ENCODE assay signal across 8 cellular contexts in genomic region chr1:34884961-34885360, GRCh38. TPM values are rescaled to one million over a fixed set of nuclear protein-coding genes. Genes with fewer than 3 reads are reported as not detected.
DNase-seq lines count a peak whose midpoint lies in the region; ATAC-seq and TF ChIP-seq lines count a peak whose summit lies in the region.

No MANE protein-coding gene starts in this region.

- intact Hi-C loops in breast epithelium (cut with DNase I; ENCODE audit: low total_unique reads), result no loop called here
- intact Hi-C loops in activated CD8-positive, alpha-beta T cell treated with anti-CD3 and anti-CD28 coated beads for 36 hours (cut with micrococcal nuclease), result no loop called here
- intact Hi-C loops in posterior vena cava (cut with DNase I), result no loop called here

- CTCF ChIA-PET in activated CD8-positive, alpha-beta T cell treated with anti-CD3 and anti-CD28 coated beads for 36 hours (lab: Charles Lee), result interaction anchor here (0.6 to 4.1 kb wide), 4 partner anchors 10 to 42 kb away, joined by 3 to 24 read pairs (median 4); partner anchors contain the start of gene SMIM12

- peaks cover 7 to 42% of the 10 kb centered on the region in 2 donors for H3K27me3 ChIP-seq in breast epithelium

- no peak overlapping the region for H3K27ac ChIP-seq in breast epithelium

- in situ Hi-C loops in T47D (cut with HindIII; ENCODE audit: low pct_unique_long_range_greater_than_20kb, low sequenced_read_pairs), result no loop called here

- no peak for TF ChIP-seq POLR2A in breast epithelium (IDR thresholded peaks at IDR 0.05)

- H3K4me3 ChIP-seq in breast epithelium, result peak overlapping the region in 1 of 3 donors; percentile 62

- peak; percentile 60 to 65 for DNase-seq in T47D (ENCODE audit: low read depth in 1 of 2, low spot score in 1 of 2)
- no peak for DNase-seq in breast epithelium (ENCODE audit: low spot score in 2 of 2)
- DNase-seq in activated CD8-positive, alpha-beta T cell treated with anti-CD3 and anti-CD28 coated beads for 36 hours, result no peak
- peak; percentile 74 for DNase-seq in iPS-NIHi7 (ENCODE audit: extremely low spot score)
- no peak for DNase-seq in type B pancreatic cell (ENCODE audit: extremely low spot score, unreplicated experiment)
- DNase-seq in amygdala (lab: John Stamatoyannopoulos, UW), result no peak
- no peak for DNase-seq in posterior vena cava (ENCODE audit: low spot score)

- H3K27ac Mint-ChIP-seq in activated CD8-positive, alpha-beta T cell treated with anti-CD3 and anti-CD28 coated beads for 36 hours, result no peak overlapping the region
- H3K27ac Mint-ChIP-seq in type B pancreatic cell, result no peak overlapping the region

- no peaks in the 10 kb centered on the region for H3K4me1 Mint-ChIP-seq in activated CD8-positive, alpha-beta T cell treated with anti-CD3 and anti-CD28 coated beads for 36 hours (ENCODE audit: low read depth)
- H3K4me1 Mint-ChIP-seq in type B pancreatic cell (ENCODE audit: unreplicated experiment), result no peaks in the 10 kb centered on the region

- no peaks in the 10 kb centered on the region for H3K9me3 ChIP-seq in breast epithelium

- POLR2A ChIA-PET in activated CD8-positive, alpha-beta T cell treated with anti-CD3 and anti-CD28 coated beads for 36 hours (lab: Charles Lee), result interaction anchor here (0.5 to 0.9 kb wide), 2 partner anchors 100 to 287 kb away, joined by 3 read pairs; partner anchors contain the start of gene TMEM35B

- ATAC-seq in activated CD8-positive, alpha-beta T cell treated with anti-CD3 and anti-CD28 coated beads for 36 hours, result no peak
- ATAC-seq in GM21786 (IDR thresholded peaks at IDR 0.05; ENCODE audit: unreplicated experiment), result no peak

- H3K4me1 ChIP-seq in breast epithelium, result no peaks in the 10 kb centered on the region

- H3K27me3 Mint-ChIP-seq in activated CD8-positive, alpha-beta T cell treated with anti-CD3 and anti-CD28 coated beads for 36 hours, result peaks cover 29% of the 10 kb centered on the region
- H3K27me3 Mint-ChIP-seq in type B pancreatic cell, result peaks cover 91% of the 10 kb centered on the region

- TF ChIP-seq CTCF in breast epithelium (IDR thresholded peaks at IDR 0.05) (no peak), type B pancreatic cell (conservative IDR thresholded peaks at IDR 0.05) (no peak)
- no peak for TF ChIP-seq CTCF in activated CD8-positive, alpha-beta T cell treated with anti-CD3 and anti-CD28 coated beads for 36 hours (IDR thresholded peaks at IDR 0.05)

- no peaks in the 10 kb centered on the region for H3K36me3 ChIP-seq in breast epithelium

- H3K36me3 Mint-ChIP-seq in activated CD8-positive, alpha-beta T cell treated with anti-CD3 and anti-CD28 coated beads for 36 hours (ENCODE audit: low read depth), result no peaks in the 10 kb centered on the region
- H3K36me3 Mint-ChIP-seq in type B pancreatic cell, result peaks cover 3% of the 10 kb centered on the region

- no peaks in the 10 kb centered on the region for H3K9me3 Mint-ChIP-seq in activated CD8-positive, alpha-beta T cell treated with anti-CD3 and anti-CD28 coated beads for 36 hours
- no peaks in the 10 kb centered on the region for H3K9me3 Mint-ChIP-seq in type B pancreatic cell

- peak overlapping the region; percentile 63 for H3K4me3 Mint-ChIP-seq in activated CD8-positive, alpha-beta T cell treated with anti-CD3 and anti-CD28 coated beads for 36 hours
- peak overlapping the region; percentile 79 for H3K4me3 Mint-ChIP-seq in type B pancreatic cell

RNA-seq across cellular contexts. Expression of gene SMIM12, which starts 25.4 kb away (rescaled TPM):
- total RNA-seq in breast epithelium (10 to 100 TPM; 25.0 to 36.7 (median 29.6) TPM), type B pancreatic cell (ENCODE audit: low replicate concordance) (39.0 and 45.6 TPM in 2 replicates), posterior vena cava (10 to 100 TPM; 52.3 to 57.5 TPM)
- 10 to 100 TPM; 36.6 to 37.5 TPM for total RNA-seq in activated CD8-positive, alpha-beta T cell treated with anti-CD3 and anti-CD28 coated beads for 36 hours

RNA-seq across cellular contexts. Expression of gene DLGAP3, which starts 44.5 kb away (rescaled TPM):
- total RNA-seq in breast epithelium, result under 1 TPM; 0.15 to 0.33 (median 0.16) TPM
- total RNA-seq in activated CD8-positive, alpha-beta T cell treated with anti-CD3 and anti-CD28 coated beads for 36 hours, result under 1 TPM; 0.38 to 0.83 TPM
- 1.0 and 1.4 TPM in 2 replicates for total RNA-seq in type B pancreatic cell (ENCODE audit: low replicate concordance)
- total RNA-seq in posterior vena cava, result under 1 TPM; 0.37 to 0.57 TPM

Comparison
In these comparisons a context has a peak if more than half of its experiments do, and no peak if none do; other contexts are left out.
1. DNase-seq: peak in T47D (2 of 2) and iPS-NIHi7 (single experiment); none in breast epithelium (0 of 2), activated CD8-positive, alpha-beta T cell treated with anti-CD3 and anti-CD28 coated beads for 36 hours (single experiment), type B pancreatic cell (single experiment), amygdala (0 of 56) and posterior vena cava (single experiment).